Comparison of ENCODE assay signal across 20 cellular contexts in genomic region chr13:82701021-82701420, GRCh38.
DNase-seq lines count a peak whose midpoint lies in the region; ATAC-seq, FAIRE-seq and TF ChIP-seq lines count a peak whose summit lies in the region.
"Had no signal": no experiment of that assay in that cellular context is flagged by ENCODE, and none has a peak within 500 bp of the region (broad histone marks: within the 10 kb centered on the region; RNA-seq: fewer than 3 reads in every experiment).

No MANE protein-coding gene starts in this region.

- H2AFZ ChIP-seq in HepG2 (ENCODE audit: low read length) = no peak overlapping the region
- no peak overlapping the region for H2AFZ ChIP-seq in K562 (ENCODE audit: low read depth, low read length)

- H3K36me3 ChIP-seq in HepG2 (replicated peaks in 1 of 2; ENCODE audit: control insufficient read depth in 1 of 2, insufficient read depth in 2 of 2, low read length in 2 of 2) (no peaks in the 10 kb centered on the region), right lobe of liver (no peaks in the 10 kb centered on the region), K562 (ENCODE audit: control insufficient read depth, insufficient read depth, low read length) (no peaks in the 10 kb centered on the region)
- no peaks in the 10 kb centered on the region for H3K36me3 ChIP-seq in CD4-positive, alpha-beta memory T cell (ENCODE audit: insufficient read depth, low read length)
- H3K36me3 ChIP-seq: BE2C, BLaER1 had no signal

- H3K4me3 ChIP-seq in HepG2 (replicated peaks in 1 of 3; ENCODE audit: insufficient read depth in 1 of 3, low read depth in 2 of 3, low read length in 3 of 3) (no peak overlapping the region), right lobe of liver (no peak overlapping the region), K562 (no peak overlapping the region)
- no peak overlapping the region for H3K4me3 ChIP-seq in CD4-positive, alpha-beta memory T cell (ENCODE audit: low read length in 2 of 2)
- H3K4me3 ChIP-seq: BLaER1 had no signal

- no peaks in the 10 kb centered on the region; the same call in 1 of the 2 replicates for H3K9me3 ChIP-seq in HepG2 (ENCODE audit: low read length)
- no peaks in the 10 kb centered on the region for H3K9me3 ChIP-seq in right lobe of liver
- no peaks in the 10 kb centered on the region for H3K9me3 ChIP-seq in K562 (replicated peaks; ENCODE audit: control insufficient read depth, insufficient read depth, low read depth, low read length)
- no peaks in the 10 kb centered on the region for H3K9me3 ChIP-seq in CD4-positive, alpha-beta memory T cell (ENCODE audit: control insufficient read depth in 1 of 2, low read length in 2 of 2)
- H3K9me3 ChIP-seq: BE2C, BLaER1, Caco-2 had no signal

- DNase-seq in HepG2 (ENCODE audit: low spot score) = no peak
- no peak for DNase-seq in right lobe of liver
- no peak for DNase-seq in K562 (ENCODE audit: extremely low read depth in 1 of 4, low spot score in 3 of 4)
- DNase-seq in NCI-H1105 treated with DMSO at 0.1 percent for 48 hours (lab: John Stamatoyannopoulos, UW) = no peak
- DNase-seq in CD4-positive, alpha-beta memory T cell = no peak
- DNase-seq: ACHN; BE2C; C1 segment of cervical spinal cord; Caco-2; Calu3; CD4-positive, CD25-positive, alpha-beta regulatory T cell; CD8-positive, alpha-beta T cell; DMS79 treated with DMSO at 0.1 percent for 48 hours; GF-D8 had no signal

- H3K4me3 Mint-ChIP-seq in CD4-positive, alpha-beta memory T cell = no peak overlapping the region
- H3K4me3 Mint-ChIP-seq: CD14-positive monocyte; CD4-positive, CD25-positive, alpha-beta regulatory T cell; CD8-positive, alpha-beta T cell had no signal

- no peak for TF ChIP-seq POLR2A in HepG2 (IDR thresholded peaks at IDR 0.05; ENCODE audit: insufficient read depth in 1 of 2, low read depth in 2 of 2, low read length in 2 of 2)
- no peak for TF ChIP-seq POLR2A in right lobe of liver (IDR thresholded peaks at IDR 0.05)
- no peak for TF ChIP-seq POLR2A in K562 (conservative IDR thresholded peaks at IDR 0.05)

- TF ChIP-seq RAD21 in HepG2 (CRISPR knock-in tag; IDR thresholded peaks at IDR 0.05) (no peak), K562 (CRISPR knock-in tag; conservative IDR thresholded peaks at IDR 0.05 in 1 of 2, IDR thresholded peaks at IDR 0.05 in 1 of 2) (no peak)

- no peaks in the 10 kb centered on the region for H3K9me1 ChIP-seq in K562 (ENCODE audit: control insufficient read depth, insufficient read depth, low read length)

- ATAC-seq in HepG2 (no peak), right lobe of liver (no peak), K562 (no peak)
- ATAC-seq: CD8-positive, alpha-beta T cell had no signal

- H4K20me1 ChIP-seq in HepG2 (ENCODE audit: insufficient read depth, low read length) (no peaks in the 10 kb centered on the region), K562 (replicated peaks; ENCODE audit: control insufficient read depth, insufficient read depth, low read length) (no peaks in the 10 kb centered on the region)
- H4K20me1 ChIP-seq: BLaER1 had no signal

- H3K27me3 Mint-ChIP-seq in CD4-positive, alpha-beta memory T cell = no peaks in the 10 kb centered on the region
- H3K27me3 Mint-ChIP-seq: CD4-positive, CD25-positive, alpha-beta regulatory T cell had no signal

- no peaks in the 10 kb centered on the region for H3K36me3 Mint-ChIP-seq in CD4-positive, alpha-beta memory T cell
- H3K36me3 Mint-ChIP-seq: CD14-positive monocyte; CD4-positive, CD25-positive, alpha-beta regulatory T cell; CD8-positive, alpha-beta T cell had no signal

- 40% methylated on average over 3 of the region's 3 CpGs for WGBS in HepG2 (ENCODE audit: low lambda C conversion rate)
- 76% methylated on average over 3 of the region's 3 CpGs for WGBS in right lobe of liver (ENCODE audit: insufficient coverage, low coverage, low lambda C conversion rate, missing lambda C conversion rate)
- WGBS in K562 (ENCODE audit: insufficient coverage, low coverage, missing lambda C conversion rate) = 6% methylated on average over 3 of the region's 3 CpGs

- H3K9me3 Mint-ChIP-seq in CD4-positive, alpha-beta memory T cell = peaks cover 0 to 4% (median 0%) of the 10 kb centered on the region in 8 donors
- H3K9me3 Mint-ChIP-seq: CD8-positive, alpha-beta T cell had no signal

- H3K27ac ChIP-seq in HepG2 (ENCODE audit: extremely low read length, insufficient read depth, low read length) (no peak overlapping the region), right lobe of liver (no peak overlapping the region), K562 (ENCODE audit: extremely low read depth, low read depth, low read length) (no peak overlapping the region)
- H3K27ac ChIP-seq in CD4-positive, alpha-beta memory T cell (ENCODE audit: low read depth, low read length) = no peak overlapping the region
- H3K27ac ChIP-seq: 22Rv1, BLaER1 had no signal

- no peak overlapping the region for H3K27ac Mint-ChIP-seq in CD4-positive, alpha-beta memory T cell
- H3K27ac Mint-ChIP-seq: CD14-positive monocyte; CD4-positive, CD25-positive, alpha-beta regulatory T cell; CD8-positive, alpha-beta T cell had no signal

- intact Hi-C loops in HepG2 (cut with micrococcal nuclease; ENCODE audit: unreplicated experiment) = no loop called here
- intact Hi-C loops in right lobe of liver (cut with DNase I) = no loop called here
- intact Hi-C loops in K562 (cut with micrococcal nuclease) = no loop called here
- intact Hi-C loops in CD4-positive, alpha-beta memory T cell (cut with micrococcal nuclease) = no loop called here

- no peaks in the 10 kb centered on the region for H3K4me1 ChIP-seq in HepG2 (ENCODE audit: insufficient read depth, low read length)
- H3K4me1 ChIP-seq in right lobe of liver = no peaks in the 10 kb centered on the region
- H3K4me1 ChIP-seq in K562 (replicated peaks in 1 of 2; ENCODE audit: control insufficient read depth in 2 of 2, insufficient read depth in 2 of 2, low read length in 2 of 2) = no peaks in the 10 kb centered on the region
- no peaks in the 10 kb centered on the region for H3K4me1 ChIP-seq in CD4-positive, alpha-beta memory T cell (ENCODE audit: insufficient read depth, low read length)
- H3K4me1 ChIP-seq: BLaER1, Caco-2 had no signal

- H3K9ac ChIP-seq in HepG2 (ENCODE audit: insufficient read depth, low read depth, low read length) = no peak overlapping the region
- no peak overlapping the region for H3K9ac ChIP-seq in K562 (ENCODE audit: insufficient read depth in 1 of 2, low read depth in 2 of 2, low read length in 2 of 2)
- H3K9ac ChIP-seq: BLaER1 had no signal

- CTCF ChIA-PET in HepG2 (lab: Yijun Ruan, JAX; ENCODE audit: low intra/inter-chr PET ratio, low total read pairs) = no interaction called here
- CTCF ChIA-PET in K562 (lab: Yijun Ruan, JAX; ENCODE audit: low intra/inter-chr PET ratio) = no interaction called here
- CTCF ChIA-PET in CD4-positive, alpha-beta memory T cell (lab: Charles Lee; ENCODE audit: partially characterized antibody) = no interaction called here

- H3K4me2 ChIP-seq in HepG2 (ENCODE audit: low read depth, low read length) (no peak overlapping the region), K562 (ENCODE audit: insufficient read depth, low read length) (no peak overlapping the region)
- H3K4me2 ChIP-seq: BLaER1 had no signal

- H3K27me3 ChIP-seq in HepG2 (ENCODE audit: control insufficient read depth in 1 of 2, insufficient read depth in 2 of 2, low read length in 2 of 2) (no peaks in the 10 kb centered on the region), right lobe of liver (no peaks in the 10 kb centered on the region), K562 (ENCODE audit: control insufficient read depth in 2 of 2, insufficient read depth in 2 of 2, low read length in 2 of 2) (no peaks in the 10 kb centered on the region)
- H3K27me3 ChIP-seq in CD4-positive, alpha-beta memory T cell (ENCODE audit: insufficient read depth, low read length) = no peaks in the 10 kb centered on the region
- H3K27me3 ChIP-seq: BE2C, BLaER1 had no signal

- no peak for TF ChIP-seq CTCF in HepG2 (CRISPR knock-in tag; IDR thresholded peaks at IDR 0.05)
- TF ChIP-seq CTCF in right lobe of liver (IDR thresholded peaks at IDR 0.05) = no peak
- no peak for TF ChIP-seq CTCF in K562 (IDR thresholded peaks at IDR 0.05 in 2 of 3, conservative IDR thresholded peaks at IDR 0.05 in 1 of 3; ENCODE audit: insufficient read depth in 2 of 3, low read depth in 1 of 3, low read length in 3 of 3)

- no TSS peak for BruUV-seq in HepG2 (replicated peaks; lab: Mats Ljungman, UMichigan)
- no TSS peak for BruUV-seq in K562 (replicated peaks; lab: Mats Ljungman, UMichigan)

- no peaks in the 10 kb centered on the region for H3K4me1 Mint-ChIP-seq in CD4-positive, alpha-beta memory T cell
- H3K4me1 Mint-ChIP-seq: CD14-positive monocyte; CD4-positive, CD25-positive, alpha-beta regulatory T cell had no signal

- POLR2A ChIA-PET in HepG2 (lab: Yijun Ruan, JAX) = no interaction called here
- POLR2A ChIA-PET in K562 (lab: Yijun Ruan, JAX) = no interaction called here
- POLR2A ChIA-PET in CD4-positive, alpha-beta memory T cell (lab: Charles Lee; ENCODE audit: partially characterized antibody) = no interaction called here

- no peak for TF ChIP-seq EP300 in HepG2 (IDR thresholded peaks at IDR 0.05; ENCODE audit: low read depth in 2 of 2, low read length in 2 of 2)
- no peak for TF ChIP-seq EP300 in HepG2 (CRISPR knock-in tag; IDR thresholded peaks at IDR 0.05; ENCODE audit: borderline replicate concordance)
- TF ChIP-seq EP300 in K562 (IDR thresholded peaks at IDR 0.05; ENCODE audit: low read length) = no peak

- in situ Hi-C loops in HepG2 (cut with HindIII; ENCODE audit: extremely low pct_ligation_motif_present, low pct_unique_long_range_greater_than_20kb) = no loop called here
- in situ Hi-C loops in K562 (cut with MboI) = no loop called here

- H3K79me2 ChIP-seq in HepG2 (ENCODE audit: insufficient read depth, low read length) = no peaks in the 10 kb centered on the region
- H3K79me2 ChIP-seq in K562 (ENCODE audit: control insufficient read depth, insufficient read depth, low read length) = no peaks in the 10 kb centered on the region

- FAIRE-seq in HepG2 (lab: Jason Lieb, UNC) (no peak), K562 (lab: Jason Lieb, UNC) (no peak)
- FAIRE-seq: D721Med, GM12891, GM19239 had no signal

TF ChIP-seq in HepG2, 621 proteins besides CTCF, POLR2A, EP300 and RAD21 (continues in another document):
- TF ChIP-seq MAFK (conservative IDR thresholded peaks at IDR 0.05 in 1 of 2, IDR thresholded peaks at IDR 0.05 in 1 of 2; ENCODE audit: low read length in 2 of 2) = peak; percentile 87 to 95
- TF ChIP-seq MAFF (IDR thresholded peaks at IDR 0.05; ENCODE audit: low read depth, low read length) = peak; percentile 94

TF ChIP-seq in K562, 482 proteins besides CTCF, POLR2A, EP300 and RAD21 (continues in another document):
- TF ChIP-seq DEAF1 (CRISPR knock-in tag; IDR thresholded peaks at IDR 0.05) = no peak

Comparison
In these comparisons a context has a peak if more than half of its experiments do, and no peak if none do; other contexts are left out.
1. Of the 241 proteins assayed by ChIP-seq in both HepG2 and K562: peak only in HepG2: none; only in K562: MAFG; in both: MAFF and MAFK; in neither: 238.